9 cellular contexts compared by ENCODE assay signal in genomic region chr19:5954293-5954692, GRCh38. TPM values are rescaled to one million over a fixed set of nuclear protein-coding genes. Genes with fewer than 3 reads are reported as not detected.
DNase-seq lines count a peak whose midpoint lies in the region; ATAC-seq and TF ChIP-seq lines count a peak whose summit lies in the region.
"Had no signal": no experiment of that assay in that cellular context is flagged by ENCODE, and none has a peak within 500 bp of the region (broad histone marks: within the 10 kb centered on the region; RNA-seq: fewer than 3 reads in every experiment).

No MANE protein-coding gene starts in this region.

- no peaks in the 10 kb centered on the region for H3K27me3 ChIP-seq in BLaER1
- no peaks in the 10 kb centered on the region for H3K27me3 ChIP-seq in effector memory CD4-positive, alpha-beta T cell (replicated peaks; ENCODE audit: control insufficient read depth, insufficient read depth, low read length, poor library complexity, severe bottlenecking)
- no peaks in the 10 kb centered on the region for H3K27me3 ChIP-seq in neutrophil

- no peak overlapping the region for H3K4me3 ChIP-seq in BLaER1
- no peak overlapping the region for H3K4me3 ChIP-seq in effector memory CD4-positive, alpha-beta T cell (ENCODE audit: insufficient read depth, low read depth, low read length, poor library complexity, severe bottlenecking)
- H3K4me3 ChIP-seq in neutrophil (ENCODE audit: low read depth in 1 of 2, low read length in 1 of 2): no peak overlapping the region

- H3K4me1 ChIP-seq in BLaER1 (peaks cover 97% of the 10 kb centered on the region), neutrophil (ENCODE audit: control insufficient read depth in 1 of 2, insufficient read depth in 1 of 2, low read depth in 1 of 2, low read length in 1 of 2) (peaks cover 25 to 33% of the 10 kb centered on the region in 2 experiments)
- H3K4me1 ChIP-seq in effector memory CD4-positive, alpha-beta T cell (ENCODE audit: control insufficient read depth, insufficient read depth, low read length, poor library complexity, severe bottlenecking): peaks cover 57% of the 10 kb centered on the region

- peaks cover 100% of the 10 kb centered on the region for H4K20me1 ChIP-seq in BLaER1

- peak; percentile 62 for DNase-seq in M059J (ENCODE audit: low read depth)
- no peak for DNase-seq in effector memory CD4-positive, alpha-beta T cell
- DNase-seq in RPMI8226: no peak
- no peak for DNase-seq in NCI-H1417 (lab: John Stamatoyannopoulos, UW)
- DNase-seq: T1000 had no signal

- peak overlapping the region; percentile 92 for H3K4me2 ChIP-seq in BLaER1

- H3K36me3 ChIP-seq in BLaER1 (peaks cover 35% of the 10 kb centered on the region), neutrophil (peaks cover 26% of the 10 kb centered on the region)
- H3K36me3 ChIP-seq in effector memory CD4-positive, alpha-beta T cell (ENCODE audit: control insufficient read depth, insufficient read depth, low read length): no peaks in the 10 kb centered on the region

- H3K9me3 ChIP-seq in BLaER1 (no peaks in the 10 kb centered on the region), neutrophil (no peaks in the 10 kb centered on the region)
- H3K9me3 ChIP-seq in effector memory CD4-positive, alpha-beta T cell (ENCODE audit: control insufficient read depth, low read length): no peaks in the 10 kb centered on the region

- peak overlapping the region; percentile 54; the same call in 1 of the 2 replicates for H3K9ac ChIP-seq in BLaER1

- ATAC-seq in GM21723 (IDR thresholded peaks at IDR 0.05; ENCODE audit: unreplicated experiment) (no peak), HG02885 (IDR thresholded peaks at IDR 0.05; ENCODE audit: poor library complexity, unreplicated experiment) (no peak)

- H3K27ac ChIP-seq in BLaER1: peak overlapping the region; percentile 57; the same call in 1 of the 2 replicates
- H3K27ac ChIP-seq in effector memory CD4-positive, alpha-beta T cell (ENCODE audit: insufficient read depth, low read length, poor library complexity, severe bottlenecking): peak overlapping the region; percentile 14
- peak overlapping the region; percentile 55 for H3K27ac ChIP-seq in neutrophil

- TF ChIP-seq CTCF in neutrophil (IDR thresholded peaks at IDR 0.05): no peak

RNA-seq across cellular contexts. Expression of gene RANBP3, which starts 23.6 kb away (rescaled TPM):
- total RNA-seq in M059J (2014; rRNA removed; shearing (Covaris generic)): 115 and 130 TPM in 2 replicates

RNA-seq across cellular contexts. Expression of gene CAPS, which starts 40.2 kb away (rescaled TPM):
- total RNA-seq in M059J (2014; rRNA removed; shearing (Covaris generic)): 0.96 and 1.3 TPM in 2 replicates

RNA-seq across cellular contexts. Expression of gene VMAC, which starts 49.6 kb away (rescaled TPM):
- total RNA-seq in M059J (2014; rRNA removed; shearing (Covaris generic)): 1.6 and 4.4 TPM in 2 replicates

RNA-seq across cellular contexts. Expression of gene NDUFA11, which starts 50.7 kb away (rescaled TPM):
- 246 and 328 TPM in 2 replicates for total RNA-seq in M059J (2014; rRNA removed; shearing (Covaris generic))
